Comparison of ENCODE assay signal across 5 cellular contexts in the genomic region with DNA sequence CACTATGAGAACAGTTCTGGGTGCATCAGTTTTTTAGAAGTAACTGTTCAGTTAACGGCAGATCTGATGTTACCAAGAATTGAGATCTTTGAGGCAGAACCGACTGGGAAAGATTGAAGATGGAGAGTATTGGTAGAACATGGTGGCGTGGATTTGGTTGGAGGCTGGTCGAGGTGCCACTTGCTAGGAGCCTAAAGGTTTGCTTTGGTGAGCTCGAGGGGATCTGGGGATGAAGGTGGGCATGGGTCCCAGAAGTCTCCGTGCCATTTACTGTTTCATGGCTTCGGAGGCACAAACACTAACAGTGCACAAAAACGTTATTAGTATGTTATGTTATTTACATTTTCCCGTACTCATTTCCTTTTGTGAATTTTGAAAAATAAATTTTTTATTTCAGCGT.
"Had no signal": no experiment of that assay in that cellular context is flagged by ENCODE, and none has a peak within 500 bp of the region (broad histone marks: within the 10 kb centered on the region; RNA-seq: fewer than 3 reads in every experiment).

No MANE protein-coding gene starts in this region.

- H3K9me3 Mint-ChIP-seq: HFFc6 had no signal

- H3K27ac Mint-ChIP-seq: HFFc6 had no signal

- DNase-seq: GM23248, GOT3, H7, HFFc6, IMR-90 had no signal

- H3K4me3 Mint-ChIP-seq: HFFc6 had no signal
